22 cellular contexts compared by ENCODE assay signal in the genomic region with DNA sequence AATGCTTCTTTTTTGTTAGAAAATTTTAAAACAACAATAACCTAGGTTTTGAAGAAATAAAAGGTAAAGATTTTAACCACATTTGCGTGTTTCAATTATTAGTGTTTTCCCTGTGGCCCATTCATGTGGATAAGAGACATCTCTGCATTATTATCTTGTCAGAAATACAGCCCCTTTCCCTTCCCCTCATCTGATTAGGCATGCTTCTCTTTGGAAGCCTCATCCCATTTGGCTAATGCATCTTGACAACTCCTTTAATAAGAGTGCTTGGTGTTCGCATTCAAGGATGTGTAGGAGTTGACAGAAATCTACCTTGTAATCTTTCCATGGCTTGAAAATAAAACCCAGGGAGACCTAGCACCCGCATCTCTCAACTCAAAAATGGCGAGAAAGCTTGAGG.
"Had no signal": no experiment of that assay in that cellular context is flagged by ENCODE, and none has a peak within 500 bp of the region (broad histone marks: within the 10 kb centered on the region; RNA-seq: fewer than 3 reads in every experiment).

No MANE protein-coding gene starts in this region.

- H3K36me3 Mint-ChIP-seq: mesothelial cell of epicardium had no signal

- H3K27me3 ChIP-seq: colonic mucosa, esophagus squamous epithelium, gastrocnemius medialis had no signal

- H3K9me3 ChIP-seq: colonic mucosa, esophagus squamous epithelium, gastrocnemius medialis, heart right ventricle, left lung, lower lobe of right lung, mucosa of descending colon had no signal

- H3K4me1 ChIP-seq: colonic mucosa, esophagus squamous epithelium, gastrocnemius medialis, heart right ventricle, left lung, lower lobe of right lung had no signal

- H3K4me3 ChIP-seq: colonic mucosa, esophagus squamous epithelium, gastrocnemius medialis, heart right ventricle, left lung, lower lobe of right lung, mucosa of descending colon had no signal

- H3K36me3 ChIP-seq: colonic mucosa, esophagus squamous epithelium, gastrocnemius medialis, heart right ventricle, left lung, lower lobe of right lung had no signal

- ATAC-seq: effector memory CD8-positive, alpha-beta T cell; esophagus mucosa; gastrocnemius medialis; left cardiac atrium; left lung; left ventricle myocardium superior; mucosa of descending colon had no signal

- H3K9me3 Mint-ChIP-seq: dendritic cell treated with granulocyte-macrophage colony-stimulating factor and Interleukin-4, amounts not matched to agents 40 ng/mL and 50 ng/mL, for 4 days; endodermal cell; mesothelial cell of epicardium had no signal

- H3K4me1 Mint-ChIP-seq: mesothelial cell of epicardium had no signal

- H3K27ac ChIP-seq: colonic mucosa, epithelial cell of prostate, esophagus squamous epithelium, gastrocnemius medialis, heart right ventricle, left lung, lower lobe of right lung had no signal

- H3K27ac Mint-ChIP-seq: dendritic cell treated with granulocyte-macrophage colony-stimulating factor and Interleukin-4, amounts not matched to agents 40 ng/mL and 50 ng/mL, for 4 days; effector memory CD8-positive, alpha-beta T cell; endodermal cell; mesothelial cell of epicardium had no signal

- H3K27me3 Mint-ChIP-seq: effector memory CD8-positive, alpha-beta T cell had no signal

- H3K4me3 Mint-ChIP-seq: dendritic cell treated with granulocyte-macrophage colony-stimulating factor and Interleukin-4, amounts not matched to agents 40 ng/mL and 50 ng/mL, for 4 days; effector memory CD8-positive, alpha-beta T cell; endodermal cell; mesothelial cell of epicardium had no signal

- DNase-seq: colonic mucosa; cortex of kidney; effector CD8-positive, alpha-beta T cell; effector memory CD8-positive, alpha-beta T cell; endodermal cell; erythroblast; esophagus squamous epithelium; foreskin fibroblast; foreskin melanocyte; gastrocnemius medialis; glutamatergic neuron; heart right ventricle; left cardiac atrium; left lung; left ventricle myocardium superior; lower lobe of right lung; mesenchymal stem cell; mucosa of descending colon had no signal
